Comparison of ENCODE assay signal across 8 cellular contexts in the genomic region with DNA sequence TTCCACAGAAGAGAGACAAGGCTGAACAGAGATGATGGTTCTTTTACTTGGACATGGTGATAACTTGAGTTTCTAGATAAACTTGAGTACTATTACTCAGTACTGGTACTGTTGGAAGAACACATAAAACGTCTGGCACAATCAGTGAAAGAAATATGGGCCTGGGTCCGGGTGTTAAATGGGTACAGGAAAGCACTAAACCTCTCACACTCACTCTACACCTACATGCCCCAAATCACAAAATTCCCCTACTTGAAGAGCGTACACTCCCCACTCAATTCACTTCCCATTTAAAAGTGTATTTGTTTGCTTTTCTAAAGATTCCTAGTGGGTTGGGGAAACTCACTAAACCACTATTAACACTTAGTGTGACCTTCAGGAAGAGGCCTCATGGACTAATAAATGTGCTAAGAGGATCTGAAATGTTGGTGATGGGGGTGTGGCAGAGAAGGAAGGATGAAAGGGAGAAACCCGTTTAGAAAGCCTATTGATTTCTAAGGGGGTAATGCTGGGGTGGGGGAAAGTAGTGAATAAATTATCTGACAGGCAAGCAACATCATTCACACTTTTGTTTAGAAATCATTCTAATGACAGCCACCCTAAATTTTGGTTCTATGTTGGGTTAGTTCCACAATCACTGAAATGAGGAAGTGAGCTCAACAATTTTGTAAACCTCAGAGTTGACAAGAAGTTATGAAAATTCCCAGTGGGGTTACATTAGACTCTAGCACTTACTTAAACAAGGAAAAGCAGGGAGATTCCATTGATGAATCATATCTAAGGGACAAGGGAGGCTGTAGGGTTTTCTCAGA.
DNase-seq lines count a peak whose midpoint lies in the region; ATAC-seq and TF ChIP-seq lines count a peak whose summit lies in the region.
"Had no signal": no experiment of that assay in that cellular context is flagged by ENCODE, and none has a peak within 500 bp of the region (broad histone marks: within the 10 kb centered on the region; RNA-seq: fewer than 3 reads in every experiment).

No MANE protein-coding gene starts in this region.

- DNase-seq in cardiac fibroblast (ENCODE audit: low read depth in 2 of 2), result peak; percentile 68 to 84
- peak; percentile 64 for DNase-seq in stromal cell of bone marrow (ENCODE audit: low read depth)
- DNase-seq in NCI-H1105 (lab: John Stamatoyannopoulos, UW), result no peak
- no peak for DNase-seq in DMS79 (lab: John Stamatoyannopoulos, UW)
- DNase-seq: right lobe of liver had no signal

- H3K4me3 ChIP-seq in cardiac fibroblast (replicated peaks in 1 of 2; ENCODE audit: low read depth in 2 of 2, low read length in 2 of 2), result no peak overlapping the region
- H3K4me3 ChIP-seq: right lobe of liver had no signal

- no peak for TF ChIP-seq CTCF in cardiac fibroblast (IDR thresholded peaks at IDR 0.05; ENCODE audit: low read depth, low read length)

- peak; percentile 16 for ATAC-seq in GM19043 (IDR thresholded peaks at IDR 0.05; ENCODE audit: low read depth, unreplicated experiment)
- peak; percentile 26 for ATAC-seq in HG03342 (IDR thresholded peaks at IDR 0.05; ENCODE audit: unreplicated experiment)
- ATAC-seq in GM19455 (IDR thresholded peaks at IDR 0.05; ENCODE audit: unreplicated experiment), result no peak

Comparison
In these comparisons a context has a peak if more than half of its experiments do, and no peak if none do; other contexts are left out.
1. DNase-seq: peak in cardiac fibroblast (2 of 2) and stromal cell of bone marrow (single experiment); none in NCI-H1105 (single experiment) and DMS79 (single experiment).